In the genomic region with DNA sequence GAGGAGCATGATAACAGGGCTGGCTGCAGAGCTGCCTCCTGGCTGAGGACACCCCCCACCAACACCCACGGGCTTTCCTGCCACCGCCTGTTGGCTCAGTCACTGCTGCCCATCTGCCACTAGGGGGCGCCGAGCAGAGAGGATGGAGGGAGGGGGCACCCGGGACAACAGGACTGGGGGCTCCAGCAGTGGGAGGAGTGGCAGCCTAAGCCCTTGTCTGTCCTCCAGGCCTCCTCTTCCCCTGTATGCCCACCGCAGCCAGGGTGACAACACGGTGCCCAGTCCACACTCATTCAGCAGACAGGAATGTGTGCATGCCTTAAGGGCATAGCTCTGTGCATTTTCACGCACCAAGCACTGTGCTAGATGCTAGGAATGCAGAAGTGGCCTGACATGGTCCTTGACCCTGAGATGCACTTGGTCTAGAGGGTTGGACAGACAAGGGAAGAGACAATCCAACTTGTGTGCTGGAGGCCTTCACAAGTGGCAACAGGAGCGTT, we compare ENCODE assay signal across 8 cellular contexts.
DNase-seq lines count a peak whose midpoint lies in the region; ATAC-seq and TF ChIP-seq lines count a peak whose summit lies in the region.

No MANE protein-coding gene starts in this region.

- H4K20me1 ChIP-seq in DOHH2 (ENCODE audit: control insufficient read depth, insufficient read depth, low read depth, low read length): no peaks in the 10 kb centered on the region

- peak; percentile 43 to 65 for ATAC-seq in activated T-cell treated with anti-CD3 and anti-CD28 coated beads, Interleukin-2, amount 50 U/mL, for 72 hours (replicated peaks in 1 of 2)
- ATAC-seq in foreskin keratinocyte: peak; percentile 69
- no peak for ATAC-seq in gastroesophageal sphincter

- no peaks in the 10 kb centered on the region for H3K79me2 ChIP-seq in DOHH2 (ENCODE audit: control insufficient read depth, low read length)

- no peaks in the 10 kb centered on the region for H3K36me3 ChIP-seq in DOHH2 (ENCODE audit: control insufficient read depth, low read length)
- H3K36me3 ChIP-seq in gastroesophageal sphincter: peaks cover 0 to 9% of the 10 kb centered on the region in 2 donors

- no peaks in the 10 kb centered on the region for H3K9me3 Mint-ChIP-seq in activated T-cell treated with anti-CD3 and anti-CD28 coated beads, Interleukin-2, amount 50 U/mL, for 72 hours

- H3K36me3 Mint-ChIP-seq in activated T-cell treated with anti-CD3 and anti-CD28 coated beads, Interleukin-2, amount 50 U/mL, for 72 hours (ENCODE audit: insufficient read depth in 2 of 2): peaks cover 0 to 1% of the 10 kb centered on the region in 2 donors

- no peaks in the 10 kb centered on the region for H3F3A ChIP-seq in DOHH2 (ENCODE audit: control insufficient read depth, insufficient read depth)

- H3K4me1 Mint-ChIP-seq in activated T-cell treated with anti-CD3 and anti-CD28 coated beads, Interleukin-2, amount 50 U/mL, for 72 hours (ENCODE audit: low read depth): peaks cover 4% of the 10 kb centered on the region

- H3K27me3 ChIP-seq in DOHH2 (ENCODE audit: control insufficient read depth, low read length) (no peaks in the 10 kb centered on the region), foreskin keratinocyte (no peaks in the 10 kb centered on the region), gastroesophageal sphincter (no peaks in the 10 kb centered on the region)

- no peak overlapping the region for H3K27ac Mint-ChIP-seq in activated T-cell treated with anti-CD3 and anti-CD28 coated beads, Interleukin-2, amount 50 U/mL, for 72 hours

- no peak for TF ChIP-seq EP300 in gastroesophageal sphincter (IDR thresholded peaks at IDR 0.05)

- 44% methylated on average over 2 of the region's 9 CpGs; no CpG with 5 or more reads in 1 of the 2 donors for WGBS in gastroesophageal sphincter (ENCODE audit: low coverage in 1 of 2), 2 donors

- DNase-seq in NCI-H1930 (lab: John Stamatoyannopoulos, UW): peak; percentile 2 to 23
- DNase-seq in activated T-cell treated with anti-CD3 and anti-CD28 coated beads, Interleukin-2, amount 50 U/mL, for 72 hours: peak; percentile 56 to 61
- no peak for DNase-seq in foreskin keratinocyte
- DNase-seq in stimulated activated CD4-positive, alpha-beta T cell treated with anti-CD3 and anti-CD28 coated beads, Interleukin-1b, Interleukin-23, amount 100 ng/mL, for 4 hours (ENCODE audit: low read depth in 2 of 2): peak; percentile 28 to 45
- no peak for DNase-seq in NCI-H510A treated with DMSO at 0.1 percent for 48 hours (lab: John Stamatoyannopoulos, UW)
- DNase-seq in NCI-H2107 (lab: John Stamatoyannopoulos, UW): no peak

- peak; percentile 74 for TF ChIP-seq CTCF in DOHH2 (IDR thresholded peaks at IDR 0.05; ENCODE audit: low read depth, low read length, poor library complexity, severe bottlenecking)
- peak; percentile 51 for TF ChIP-seq CTCF in foreskin keratinocyte (conservative IDR thresholded peaks at IDR 0.05)
- TF ChIP-seq CTCF in gastroesophageal sphincter (IDR thresholded peaks at IDR 0.05): peak in 1 of 4 experiments; percentile 57

- H3K9me3 ChIP-seq in DOHH2 (ENCODE audit: control insufficient read depth, insufficient read depth, low read length): no peaks in the 10 kb centered on the region
- H3K9me3 ChIP-seq in gastroesophageal sphincter: no peaks in the 10 kb centered on the region

- H3K4me3 ChIP-seq in DOHH2 (ENCODE audit: low read length) (no peak overlapping the region), gastroesophageal sphincter (no peak overlapping the region)

- H3K9me2 ChIP-seq in DOHH2 (replicated peaks; ENCODE audit: control insufficient read depth, low read length): no peaks in the 10 kb centered on the region

- no peak overlapping the region for H3K4me2 ChIP-seq in DOHH2 (ENCODE audit: low read length)

- no peak overlapping the region for H3K4me3 Mint-ChIP-seq in activated T-cell treated with anti-CD3 and anti-CD28 coated beads, Interleukin-2, amount 50 U/mL, for 72 hours

- no peak for TF ChIP-seq POLR2A in gastroesophageal sphincter (IDR thresholded peaks at IDR 0.05)

- H3K4me1 ChIP-seq in DOHH2 (ENCODE audit: control insufficient read depth, low read length): peaks cover 15% of the 10 kb centered on the region
- no peaks in the 10 kb centered on the region for H3K4me1 ChIP-seq in foreskin keratinocyte
- H3K4me1 ChIP-seq in gastroesophageal sphincter: no peaks in the 10 kb centered on the region

- H3K27me3 Mint-ChIP-seq in activated T-cell treated with anti-CD3 and anti-CD28 coated beads, Interleukin-2, amount 50 U/mL, for 72 hours (ENCODE audit: low read depth): no peaks in the 10 kb centered on the region

- H3K27ac ChIP-seq in DOHH2 (ENCODE audit: low read depth, low read length) (no peak overlapping the region), foreskin keratinocyte (no peak overlapping the region), gastroesophageal sphincter (no peak overlapping the region)

Comparison
In these comparisons a context has a peak if more than half of its experiments do, and no peak if none do; other contexts are left out.
1. DNase-seq: peak in NCI-H1930 (2 of 2), activated T-cell treated with anti-CD3 and anti-CD28 coated beads, Interleukin-2, amount 50 U/mL, for 72 hours (2 of 2) and stimulated activated CD4-positive, alpha-beta T cell treated with anti-CD3 and anti-CD28 coated beads, Interleukin-1b, Interleukin-23, amount 100 ng/mL, for 4 hours (2 of 2); none in foreskin keratinocyte (0 of 2), NCI-H510A treated with DMSO at 0.1 percent for 48 hours (single experiment) and NCI-H2107 (single experiment).